ENCODE assay signal across 12 cellular contexts in the genomic region with DNA sequence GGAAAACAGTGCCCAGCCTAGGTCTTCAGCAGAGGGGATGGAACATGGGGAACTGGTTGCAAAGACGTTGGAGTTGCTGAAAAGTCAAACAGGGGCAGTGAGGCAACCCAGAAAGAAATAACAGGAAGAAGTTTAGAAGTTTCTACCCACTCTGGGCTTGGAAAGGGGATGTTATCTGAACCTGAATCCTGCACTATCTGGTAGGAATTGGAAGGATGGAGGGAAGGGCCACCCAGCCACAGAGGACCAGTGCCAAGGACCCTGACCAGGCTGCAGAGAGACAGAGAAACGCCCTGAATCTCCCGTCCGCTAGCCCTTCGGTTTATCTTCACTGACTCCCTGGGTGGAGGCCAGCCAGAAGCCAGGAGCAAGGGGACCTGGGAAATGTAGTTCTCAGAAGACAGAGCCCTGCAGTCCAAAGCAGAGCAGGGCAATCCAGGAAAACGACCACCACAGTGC.
A peak's percentile ranks its signal among the peaks of the same experiment; 100 is the strongest.
DNase-seq lines count a peak whose midpoint lies in the region; ATAC-seq, FAIRE-seq and TF ChIP-seq lines count a peak whose summit lies in the region.
"Had no signal": no experiment of that assay in that cellular context is flagged by ENCODE, and none has a peak within 500 bp of the region (broad histone marks: within the 10 kb centered on the region; RNA-seq: fewer than 3 reads in every experiment).

No MANE protein-coding gene starts in this region.

- H4K20me1 ChIP-seq in K562 (replicated peaks; ENCODE audit: control insufficient read depth, insufficient read depth, low read length) (no peaks in the 10 kb centered on the region), HepG2 (ENCODE audit: insufficient read depth, low read length) (no peaks in the 10 kb centered on the region)

- peak overlapping the region; percentile 83 for H3K4me2 ChIP-seq in K562 (ENCODE audit: insufficient read depth, low read length)
- peak overlapping the region; percentile 54 for H3K4me2 ChIP-seq in HepG2 (ENCODE audit: low read depth, low read length)

- in situ Hi-C loops in K562 (cut with MboI) (no loop called here), HepG2 (cut with HindIII; ENCODE audit: extremely low pct_ligation_motif_present, low pct_unique_long_range_greater_than_20kb) (no loop called here)

- no peaks in the 10 kb centered on the region for H3K9me1 ChIP-seq in K562 (ENCODE audit: control insufficient read depth, insufficient read depth, low read length)

- CTCF ChIA-PET in A673 (lab: Charles Lee) (no interaction called here), K562 (lab: Yijun Ruan, JAX; ENCODE audit: low intra/inter-chr PET ratio) (no interaction called here), HepG2 (lab: Yijun Ruan, JAX; ENCODE audit: low intra/inter-chr PET ratio, low total read pairs) (no interaction called here)

- H3K4me1 ChIP-seq in A673 (ENCODE audit: insufficient read depth, low read length, poor library complexity, severe bottlenecking), result no peaks in the 10 kb centered on the region
- H3K4me1 ChIP-seq in K562 (replicated peaks in 1 of 2; ENCODE audit: control insufficient read depth in 2 of 2, insufficient read depth in 2 of 2, low read length in 2 of 2), result peaks cover 36 to 37% of the 10 kb centered on the region in 2 experiments
- H3K4me1 ChIP-seq in HepG2 (ENCODE audit: insufficient read depth, low read length), result peaks cover 18% of the 10 kb centered on the region

- H2AFZ ChIP-seq in K562 (ENCODE audit: low read depth, low read length) (peak overlapping the region; percentile 98), HepG2 (ENCODE audit: low read length) (peak overlapping the region; percentile 71)

- H3K9ac ChIP-seq in K562 (ENCODE audit: insufficient read depth in 1 of 2, low read depth in 2 of 2, low read length in 2 of 2), result peak overlapping the region; percentile 50 to 76; a peak in 3 of 4 replicates
- H3K9ac ChIP-seq in HepG2 (ENCODE audit: insufficient read depth, low read depth, low read length), result no peak overlapping the region

- no peaks in the 10 kb centered on the region for H3K36me3 ChIP-seq in A673 (ENCODE audit: insufficient read depth, low read length, poor library complexity, severe bottlenecking)
- no peaks in the 10 kb centered on the region for H3K36me3 ChIP-seq in K562 (ENCODE audit: control insufficient read depth, insufficient read depth, low read length)
- H3K36me3 ChIP-seq in HepG2 (replicated peaks in 1 of 2; ENCODE audit: control insufficient read depth in 1 of 2, insufficient read depth in 2 of 2, low read length in 2 of 2), result no peaks in the 10 kb centered on the region

- TF ChIP-seq RAD21 in Ishikawa (IDR thresholded peaks at IDR 0.05; ENCODE audit: low read depth), result no peak
- TF ChIP-seq RAD21 in K562 (CRISPR knock-in tag; conservative IDR thresholded peaks at IDR 0.05 in 1 of 2, IDR thresholded peaks at IDR 0.05 in 1 of 2), result no peak
- no peak for TF ChIP-seq RAD21 in HepG2 (CRISPR knock-in tag; IDR thresholded peaks at IDR 0.05)

- TF ChIP-seq CTCF in A673 (conservative IDR thresholded peaks at IDR 0.05; ENCODE audit: low read depth, low read length) (no peak), K562 (IDR thresholded peaks at IDR 0.05 in 2 of 3, conservative IDR thresholded peaks at IDR 0.05 in 1 of 3; ENCODE audit: insufficient read depth in 2 of 3, low read depth in 1 of 3, low read length in 3 of 3) (no peak), HepG2 (CRISPR knock-in tag; IDR thresholded peaks at IDR 0.05) (no peak)

- TF ChIP-seq EP300 in Ishikawa (IDR thresholded peaks at IDR 0.05; ENCODE audit: borderline replicate concordance) (no peak), K562 (IDR thresholded peaks at IDR 0.05; ENCODE audit: low read length) (no peak), HepG2 (IDR thresholded peaks at IDR 0.05; ENCODE audit: low read depth in 2 of 2, low read length in 2 of 2) (no peak), HepG2 (CRISPR knock-in tag; IDR thresholded peaks at IDR 0.05; ENCODE audit: borderline replicate concordance) (no peak)

- POLR2A ChIA-PET in A673 (lab: Charles Lee; ENCODE audit: low non-redundant PET), result no interaction called here
- POLR2A ChIA-PET in K562 (lab: Yijun Ruan, JAX), result interaction anchor here (0.6 to 2.0 kb wide), 7 partner anchors 9 to 268 kb away, joined by 3 to 9 read pairs (median 3); no protein-coding TSS in a partner anchor
- POLR2A ChIA-PET in HepG2 (lab: Yijun Ruan, JAX), result no interaction called here

- TF ChIP-seq POLR2A in K562 (conservative IDR thresholded peaks at IDR 0.05), result peak; percentile 49
- no peak for TF ChIP-seq POLR2A in HepG2 (IDR thresholded peaks at IDR 0.05; ENCODE audit: insufficient read depth in 1 of 2, low read depth in 2 of 2, low read length in 2 of 2)

- intact Hi-C loops in A673 (cut with micrococcal nuclease; ENCODE audit: unreplicated experiment), result no loop called here
- intact Hi-C loops in K562 (cut with micrococcal nuclease), result loop anchor here (2.0 kb wide), 1 partner anchor 16 kb away; no protein-coding TSS in a partner anchor
- intact Hi-C loops in HepG2 (cut with micrococcal nuclease; ENCODE audit: unreplicated experiment), result loop anchor here (1.0 kb wide), 1 partner anchor 37 kb away; no protein-coding TSS in a partner anchor

- DNase-seq in A673 (ENCODE audit: low spot score) (peak; percentile 35), K562 (ENCODE audit: extremely low read depth in 1 of 4, low spot score in 3 of 4) (peak; percentile 47 to 85 (median 64)), HepG2 (ENCODE audit: low spot score) (no peak), kidney glomerular epithelial cell (lab: John Stamatoyannopoulos, UW) (no peak)
- no peak for DNase-seq in effector CD4-positive, alpha-beta T cell
- DNase-seq in activated CD4-positive, alpha-beta T cell treated with anti-CD3 and anti-CD28 coated beads, Interleukin-2, amount 50 U/mL, for 48 hours, result no peak
- DNase-seq: activated CD4-positive, alpha-beta T cell treated with anti-CD3 and anti-CD28 coated beads for 48 hours; kidney; stimulated activated CD4-positive, alpha-beta T cell treated with anti-CD3 and anti-CD28 coated beads, Interleukin-4, amount 100 ng/mL, for 4 hours had no signal

- no peak overlapping the region for H3K4me3 ChIP-seq in A673 (ENCODE audit: low read depth, low read length, poor library complexity, severe bottlenecking)
- H3K4me3 ChIP-seq in K562, result peak overlapping the region; percentile 14
- H3K4me3 ChIP-seq in HepG2 (replicated peaks in 1 of 3; ENCODE audit: insufficient read depth in 1 of 3, low read depth in 2 of 3, low read length in 3 of 3), result peak overlapping the region in 1 of 3 experiments; percentile 37; a peak in 2 of 6 replicates

- H3K27ac ChIP-seq in A673 (ENCODE audit: low read depth, low read length, poor library complexity, severe bottlenecking) (no peak overlapping the region), K562 (ENCODE audit: extremely low read depth, low read depth, low read length) (peak overlapping the region; percentile 51), HepG2 (ENCODE audit: extremely low read length, insufficient read depth, low read length) (no peak overlapping the region)

- H3K9me3 ChIP-seq in A673 (ENCODE audit: low read depth, low read length, poor library complexity, severe bottlenecking), result no peaks in the 10 kb centered on the region
- no peaks in the 10 kb centered on the region for H3K9me3 ChIP-seq in K562 (replicated peaks; ENCODE audit: control insufficient read depth, insufficient read depth, low read depth, low read length)
- no peaks in the 10 kb centered on the region for H3K9me3 ChIP-seq in HepG2 (ENCODE audit: low read length)

- H3K79me2 ChIP-seq in K562 (ENCODE audit: control insufficient read depth, insufficient read depth, low read length) (no peaks in the 10 kb centered on the region), HepG2 (ENCODE audit: insufficient read depth, low read length) (no peaks in the 10 kb centered on the region)

- FAIRE-seq in K562 (lab: Jason Lieb, UNC) (peak; percentile 97), HepG2 (lab: Jason Lieb, UNC) (peak; percentile 15)
- FAIRE-seq: bronchial epithelial cell, kidney had no signal

- BruUV-seq in A673 (replicated peaks; lab: Mats Ljungman, UMichigan) (no TSS peak), K562 (replicated peaks; lab: Mats Ljungman, UMichigan) (no TSS peak), HepG2 (replicated peaks; lab: Mats Ljungman, UMichigan) (no TSS peak)

- 0% methylated on average over 6 of the region's 6 CpGs for WGBS in K562 (ENCODE audit: insufficient coverage, low coverage, missing lambda C conversion rate)
- 0% methylated on average over 6 of the region's 6 CpGs for WGBS in HepG2 (ENCODE audit: low lambda C conversion rate)

- peak; percentile 89 for ATAC-seq in K562
- peak; percentile 78 for ATAC-seq in HepG2
- no peak for ATAC-seq in HG03139 (IDR thresholded peaks at IDR 0.05; ENCODE audit: unreplicated experiment)

- H3K27me3 ChIP-seq in A673 (replicated peaks; ENCODE audit: insufficient read depth, low read depth, low read length, poor library complexity) (no peaks in the 10 kb centered on the region), K562 (ENCODE audit: control insufficient read depth in 2 of 2, insufficient read depth in 2 of 2, low read length in 2 of 2) (no peaks in the 10 kb centered on the region), HepG2 (ENCODE audit: control insufficient read depth in 1 of 2, insufficient read depth in 2 of 2, low read length in 2 of 2) (0 out of 5 replicates have a peak, but pooled peaks cover 0 to 6% of the 10 kb centered on the region in 2 experiments)

TF ChIP-seq in Ishikawa, 13 proteins besides CTCF, POLR2A, EP300 and RAD21 (continues in another document):
- TF ChIP-seq NFIC (IDR thresholded peaks at IDR 0.05) (0 out of 2 replicates have a peak, but pooled peaks have one; percentile 20), FOXM1 (IDR thresholded peaks at IDR 0.05; ENCODE audit: borderline replicate concordance, low read depth) (no peak), TEAD4 (IDR thresholded peaks at IDR 0.05) (no peak), TAF1 (IDR thresholded peaks at IDR 0.05; ENCODE audit: low read depth) (no peak)

TF ChIP-seq in K562, 482 proteins besides CTCF, POLR2A, EP300 and RAD21 (continues in another document):
- 0 out of 2 replicates have a peak, but pooled peaks have one; percentile 30 for TF ChIP-seq MBD2 (IDR thresholded peaks at IDR 0.05; ENCODE audit: borderline replicate concordance, low read depth)

TF ChIP-seq in HepG2, 621 proteins besides CTCF, POLR2A, EP300 and RAD21 (continues in another document):
- peak; percentile 37; the same call in 1 of the 2 replicates for TF ChIP-seq ZFX (CRISPR knock-in tag; IDR thresholded peaks at IDR 0.05; ENCODE audit: low read depth)
- TF ChIP-seq NFIB (CRISPR knock-in tag; IDR thresholded peaks at IDR 0.05; ENCODE audit: borderline replicate concordance), result no peak
- no peak for TF ChIP-seq EHMT2 (IDR thresholded peaks at IDR 0.05; ENCODE audit: borderline replicate concordance, low read depth, low read length)
- no peak for TF ChIP-seq NPAS2 (CRISPR knock-in tag; IDR thresholded peaks at IDR 0.05; ENCODE audit: borderline replicate concordance)
- peak; percentile 60 for TF ChIP-seq HCFC1 (IDR thresholded peaks at IDR 0.05; ENCODE audit: low read depth, low read length)
- TF ChIP-seq ZBTB3 (CRISPR knock-in tag; IDR thresholded peaks at IDR 0.05; ENCODE audit: borderline replicate concordance, low read depth), result no peak

Comparison
In these comparisons a context has a peak if more than half of its experiments do, and no peak if none do; other contexts are left out.
1. DNase-seq: peak in A673 (single experiment) and K562 (4 of 4); none in HepG2 (single experiment), effector CD4-positive, alpha-beta T cell (single experiment), kidney glomerular epithelial cell (single experiment) and activated CD4-positive, alpha-beta T cell treated with anti-CD3 and anti-CD28 coated beads, Interleukin-2, amount 50 U/mL, for 48 hours (0 of 2).